1 cellular context compared by ENCODE assay signal in genomic region chr5:90921428-90921973, GRCh38.
A peak's percentile ranks its signal among the peaks of the same experiment; 100 is the strongest.
TF ChIP-seq lines count a peak whose summit lies in the region.

No MANE protein-coding gene starts in this region.

TF ChIP-seq in K562, 482 proteins besides CTCF, POLR2A, EP300 and RAD21 (continued from another document):
- TF ChIP-seq, protein P1, sequence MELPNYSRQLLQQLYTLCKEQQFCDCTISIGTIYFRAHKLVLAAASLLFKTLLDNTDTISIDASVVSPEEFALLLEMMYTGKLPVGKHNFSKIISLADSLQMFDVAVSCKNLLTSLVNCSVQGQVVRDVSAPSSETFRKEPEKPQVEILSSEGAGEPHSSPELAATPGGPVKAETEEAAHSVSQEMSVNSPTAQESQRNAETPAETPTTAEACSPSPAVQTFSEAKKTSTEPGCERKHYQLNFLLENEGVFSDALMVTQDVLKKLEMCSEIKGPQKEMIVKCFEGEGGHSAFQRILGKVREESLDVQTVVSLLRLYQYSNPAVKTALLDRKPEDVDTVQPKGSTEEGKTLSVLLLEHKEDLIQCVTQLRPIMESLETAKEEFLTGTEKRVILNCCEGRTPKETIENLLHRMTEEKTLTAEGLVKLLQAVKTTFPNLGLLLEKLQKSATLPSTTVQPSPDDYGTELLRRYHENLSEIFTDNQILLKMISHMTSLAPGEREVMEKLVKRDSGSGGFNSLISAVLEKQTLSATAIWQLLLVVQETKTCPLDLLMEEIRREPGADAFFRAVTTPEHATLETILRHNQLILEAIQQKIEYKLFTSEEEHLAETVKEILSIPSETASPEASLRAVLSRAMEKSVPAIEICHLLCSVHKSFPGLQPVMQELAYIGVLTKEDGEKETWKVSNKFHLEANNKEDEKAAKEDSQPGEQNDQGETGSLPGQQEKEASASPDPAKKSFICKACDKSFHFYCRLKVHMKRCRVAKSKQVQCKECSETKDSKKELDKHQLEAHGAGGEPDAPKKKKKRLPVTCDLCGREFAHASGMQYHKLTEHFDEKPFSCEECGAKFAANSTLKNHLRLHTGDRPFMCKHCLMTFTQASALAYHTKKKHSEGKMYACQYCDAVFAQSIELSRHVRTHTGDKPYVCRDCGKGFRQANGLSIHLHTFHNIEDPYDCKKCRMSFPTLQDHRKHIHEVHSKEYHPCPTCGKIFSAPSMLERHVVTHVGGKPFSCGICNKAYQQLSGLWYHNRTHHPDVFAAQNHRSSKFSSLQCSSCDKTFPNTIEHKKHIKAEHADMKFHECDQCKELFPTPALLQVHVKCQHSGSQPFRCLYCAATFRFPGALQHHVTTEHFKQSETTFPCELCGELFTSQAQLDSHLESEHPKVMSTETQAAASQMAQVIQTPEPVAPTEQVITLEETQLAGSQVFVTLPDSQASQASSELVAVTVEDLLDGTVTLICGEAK (IDR thresholded peaks at IDR 0.05), result peak; percentile 70
- TF ChIP-seq, protein P1 (CRISPR knock-in tag; IDR thresholded peaks at IDR 0.05), result peak; percentile 70
